In the genomic region with DNA sequence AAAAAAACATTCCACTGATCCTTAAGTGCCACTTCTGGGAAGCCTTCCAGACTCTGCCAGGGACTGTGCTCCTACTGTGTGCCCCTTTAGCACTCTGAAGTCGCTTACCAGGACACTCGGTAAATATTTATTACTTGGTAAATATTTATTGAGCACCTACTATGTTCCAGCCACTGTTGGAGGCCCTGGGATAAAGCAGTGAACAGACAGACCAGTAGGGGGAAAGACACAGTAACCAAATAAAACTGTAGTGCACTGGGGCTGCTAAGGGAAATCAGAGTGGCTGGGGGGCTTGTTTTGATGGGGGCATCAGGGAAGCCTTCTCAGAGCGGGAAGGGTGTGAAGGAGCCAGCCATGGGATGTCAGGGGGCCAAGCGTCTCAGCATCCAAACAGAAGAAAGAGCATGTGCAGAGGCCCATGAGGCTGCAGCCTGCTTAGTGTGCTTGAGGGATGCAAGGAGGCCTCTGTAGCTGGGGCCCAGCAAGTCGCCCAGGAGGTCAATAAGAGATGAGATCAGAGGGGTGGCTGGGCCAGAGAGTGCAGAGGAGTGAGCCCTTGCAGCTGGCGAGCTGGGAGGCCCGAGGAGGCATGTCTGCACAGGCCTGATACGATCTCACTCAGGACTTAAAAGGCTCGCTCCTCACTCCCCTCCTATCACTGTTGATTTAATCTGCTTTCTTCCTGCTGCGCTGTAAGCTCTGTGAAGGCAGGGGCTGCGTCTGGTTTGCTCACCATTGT, we compare ENCODE assay signal across 12 cellular contexts. TPM values are rescaled to one million over a fixed set of nuclear protein-coding genes. Genes with fewer than 3 reads are reported as not detected.
A peak's percentile ranks its signal among the peaks of the same experiment; 100 is the strongest.
DNase-seq lines count a peak whose midpoint lies in the region; ATAC-seq, FAIRE-seq and TF ChIP-seq lines count a peak whose summit lies in the region.
"Had no signal": no experiment of that assay in that cellular context is flagged by ENCODE, and none has a peak within 500 bp of the region (broad histone marks: within the 10 kb centered on the region; RNA-seq: fewer than 3 reads in every experiment).

No MANE protein-coding gene starts in this region.

- peaks cover 3% of the 10 kb centered on the region for H3K27me3 Mint-ChIP-seq in GM23338 (ENCODE audit: insufficient read depth, low read depth, poor library complexity)

- TF ChIP-seq POLR2A in gastrocnemius medialis (IDR thresholded peaks at IDR 0.05), result no peak
- no peak for TF ChIP-seq POLR2A in GM18505 (IDR thresholded peaks at IDR 0.05; ENCODE audit: borderline replicate concordance, extremely low read depth, insufficient read depth, insufficient read length)

- H3K4me1 ChIP-seq in GM23338 (ENCODE audit: insufficient read depth) (peaks cover 28% of the 10 kb centered on the region), heart right ventricle (peaks cover 0 to 14% (median 0%) of the 10 kb centered on the region in 9 donors), pancreas (no peaks in the 10 kb centered on the region), gastrocnemius medialis (no peaks in the 10 kb centered on the region)

- H3K79me2 ChIP-seq in GM23338 (replicated peaks; ENCODE audit: insufficient read depth), result peaks cover 38% of the 10 kb centered on the region

- H3K4me3 ChIP-seq in GM23338, result no peak overlapping the region
- no peak overlapping the region for H3K4me3 ChIP-seq in heart right ventricle
- H3K4me3 ChIP-seq in pancreas, result no peak overlapping the region
- H3K4me3 ChIP-seq in gastrocnemius medialis, result no peak overlapping the region
- H3K4me3 ChIP-seq: esophagus muscularis mucosa had no signal

- no peak overlapping the region for H2AFZ ChIP-seq in GM23338

- no peak overlapping the region for H3K4me3 Mint-ChIP-seq in GM23338

- peak; percentile 48 for DNase-seq in GM23338 (ENCODE audit: low spot score)
- DNase-seq in SK-N-DZ (ENCODE audit: low spot score), result peak; percentile 94
- DNase-seq in heart right ventricle, result peak; percentile 8 to 30
- DNase-seq in pancreas, result no peak
- no peak for DNase-seq in epidermal melanocyte (ENCODE audit: insufficient read length, low spot score)
- no peak for DNase-seq in gastrocnemius medialis

- no peaks in the 10 kb centered on the region; the same call in 1 of the 2 replicates for H3F3A ChIP-seq in GM23338 (replicated peaks; ENCODE audit: low read depth)

- H3K36me3 ChIP-seq in GM23338 (ENCODE audit: insufficient read depth) (no peaks in the 10 kb centered on the region), heart right ventricle (no peaks in the 10 kb centered on the region), pancreas (no peaks in the 10 kb centered on the region), gastrocnemius medialis (no peaks in the 10 kb centered on the region)
- H3K36me3 ChIP-seq: esophagus muscularis mucosa had no signal

- no peaks in the 10 kb centered on the region; the same call in 2 of the 3 replicates for H3K9me3 Mint-ChIP-seq in GM23338

- no peaks in the 10 kb centered on the region for H3K27me3 ChIP-seq in GM23338 (ENCODE audit: insufficient read depth)
- H3K27me3 ChIP-seq in heart right ventricle, result peaks cover 0 to 24% (median 0%) of the 10 kb centered on the region in 7 donors
- no peaks in the 10 kb centered on the region for H3K27me3 ChIP-seq in pancreas
- no peaks in the 10 kb centered on the region for H3K27me3 ChIP-seq in gastrocnemius medialis
- H3K27me3 ChIP-seq: esophagus muscularis mucosa had no signal

- in situ Hi-C loops in gastrocnemius medialis (cut with MboI; ENCODE audit: low sequenced_read_pairs in 4 of 4), result no loop called here

- H3K4me2 ChIP-seq in GM23338, result no peak overlapping the region
- H3K4me2 ChIP-seq: KMS-11 had no signal

- WGBS in heart right ventricle, 2 donors, result 60 to 64% methylated on average over 11 of the region's 11 CpGs
- WGBS in pancreas, 2 donors, result 66 to 70% methylated on average over 11 of the region's 11 CpGs

- H3K27ac ChIP-seq in GM23338 (ENCODE audit: low read depth) (no peak overlapping the region), heart right ventricle (peak overlapping the region in 1 of 10 donors; percentile 20), pancreas (no peak overlapping the region), gastrocnemius medialis (no peak overlapping the region)
- H3K27ac ChIP-seq: KMS-11 had no signal

- no peaks in the 10 kb centered on the region for H3K9me2 ChIP-seq in GM23338 (ENCODE audit: insufficient read depth)

- 0 out of 4 replicates have a peak, but pooled peaks of 1 of the 2 experiments have one; percentile 18 for TF ChIP-seq CTCF in GM23338 (conservative IDR thresholded peaks at IDR 0.05; ENCODE audit: low read depth in 2 of 2)
- no peak for TF ChIP-seq CTCF in heart right ventricle (IDR thresholded peaks at IDR 0.05)
- no peak for TF ChIP-seq CTCF in pancreas (IDR thresholded peaks at IDR 0.05)
- no peak for TF ChIP-seq CTCF in gastrocnemius medialis (IDR thresholded peaks at IDR 0.05 in 4 of 5, conservative IDR thresholded peaks at IDR 0.05 in 1 of 5)

- H3K36me3 Mint-ChIP-seq in GM23338 (ENCODE audit: low read depth), result no peaks in the 10 kb centered on the region

- peaks cover 0 to 6% (median 0%) of the 10 kb centered on the region in 11 donors for H3K9me3 ChIP-seq in heart right ventricle
- H3K9me3 ChIP-seq in pancreas, result no peaks in the 10 kb centered on the region
- H3K9me3 ChIP-seq in gastrocnemius medialis, result no peaks in the 10 kb centered on the region
- H3K9me3 ChIP-seq: esophagus muscularis mucosa had no signal

- H3K4me1 Mint-ChIP-seq in GM23338, result peaks cover 23% of the 10 kb centered on the region

- FAIRE-seq in pancreas (lab: Jason Lieb, UNC), result no peak
- FAIRE-seq: GM18507 had no signal

- H3K27ac Mint-ChIP-seq in GM23338, result no peak overlapping the region; the same call in 1 of the 2 replicates

- intact Hi-C loops in heart right ventricle (cut with DNase I), result no loop called here
- intact Hi-C loops in pancreas (cut with DNase I), result no loop called here
- intact Hi-C loops in gastrocnemius medialis (cut with DNase I; ENCODE audit: low total_unique reads), result no loop called here

- ATAC-seq in GM23338 (peak; percentile 67), heart right ventricle (peak; percentile 38 to 95 (median 64)), pancreas (peak in 3 of 4 donors; percentile 38 to 42 (median 39)), gastrocnemius medialis (no peak), GM18505 (IDR thresholded peaks at IDR 0.05; ENCODE audit: unreplicated experiment) (no peak), GM19351 (IDR thresholded peaks at IDR 0.05; ENCODE audit: unreplicated experiment) (no peak)
- ATAC-seq: left lobe of liver had no signal

- no peaks in the 10 kb centered on the region; the same call in 1 of the 2 replicates for H4K20me1 ChIP-seq in GM23338 (replicated peaks; ENCODE audit: insufficient read depth)

TF ChIP-seq in GM23338, 12 proteins besides CTCF, POLR2A, EP300 and RAD21 (continues in another document):
- TF ChIP-seq ZNF331 (CRISPR knock-in tag; IDR thresholded peaks at IDR 0.05; ENCODE audit: low read depth) (no peak), REST (IDR thresholded peaks at IDR 0.05; ENCODE audit: unreplicated experiment) (no peak), EZH2phosphoT487 (IDR thresholded peaks at IDR 0.05; ENCODE audit: unreplicated experiment) (no peak), POLR2AphosphoS5 (IDR thresholded peaks at IDR 0.05; ENCODE audit: low read depth) (no peak)

RNA-seq across cellular contexts. Expression of gene KAZN, which starts 28.6 kb away (rescaled TPM):
- total RNA-seq in GM23338 (2014; rRNA removed; shearing (Covaris generic)), result 10.0 and 15.0 TPM in 2 replicates
- polyA plus RNA-seq in GM23338 (2016; fragmentation: Nextera tagmentation; extraction: Ambion mirVana), result 9.9 and 11.2 TPM in 2 replicates
- polyA plus RNA-seq in SK-N-DZ (2014; cell fraction: cytosol; rRNA removed), result 6.1 and 8.1 TPM in 2 replicates
- 5.6 and 13.4 TPM in 2 replicates for polyA plus RNA-seq in SK-N-DZ (2014; cell fraction: nucleus; rRNA removed)
- 1 to 10 TPM; 1.1 to 6.5 (median 2.1) TPM for total RNA-seq in heart right ventricle
- polyA plus RNA-seq in heart right ventricle, result 1 to 10 TPM; 1.6 to 1.9 TPM
- total RNA-seq in pancreas, result 1 to 10 TPM; 3.9 to 6.0 (median 4.2) TPM
- polyA plus RNA-seq in pancreas, result 1 to 10 TPM; 2.4 to 3.6 TPM
- 1 to 10 TPM in 2 of 4 donors, under 1 TPM in 2; 0.05 to 2.2 (median 1.00) TPM for total RNA-seq in gastrocnemius medialis

Comparison
In these comparisons a context has a peak if more than half of its experiments do, and no peak if none do; other contexts are left out.
1. ATAC-seq: peak in GM23338 (single experiment), heart right ventricle (8 of 8) and pancreas (3 of 4); none in gastrocnemius medialis (0 of 2), GM18505 (single experiment) and GM19351 (single experiment).
2. DNase-seq: peak in GM23338 (single experiment), SK-N-DZ (single experiment) and heart right ventricle (2 of 2); none in pancreas (0 of 6), epidermal melanocyte (single experiment) and gastrocnemius medialis (0 of 2).